Comparison of ENCODE assay signal across 1 cellular context in genomic region chr4:3493720-3494492, GRCh38.
TF ChIP-seq lines count a peak whose summit lies in the region.

No MANE protein-coding gene starts in this region.

TF ChIP-seq in IMR-90, 13 proteins besides CTCF, POLR2A, EP300 and RAD21:
- no peak for TF ChIP-seq FOS (IDR thresholded peaks at IDR 0.05; ENCODE audit: low read depth, low read length)
- TF ChIP-seq RFX5 (IDR thresholded peaks at IDR 0.05; ENCODE audit: low read depth, low read length), result no peak
- no peak for TF ChIP-seq USF2 (IDR thresholded peaks at IDR 0.05; ENCODE audit: low read depth, low read length)
- no peak for TF ChIP-seq CHD1 (IDR thresholded peaks at IDR 0.05; ENCODE audit: low read depth, low read length)
- TF ChIP-seq BHLHE40 (IDR thresholded peaks at IDR 0.05; ENCODE audit: low read depth, low read length), result no peak
- no peak for TF ChIP-seq MAZ (IDR thresholded peaks at IDR 0.05; ENCODE audit: borderline replicate concordance, low read depth, low read length)
- no peak for TF ChIP-seq RCOR1 (IDR thresholded peaks at IDR 0.05; ENCODE audit: insufficient replicate concordance, low read length)
- TF ChIP-seq CEBPB (IDR thresholded peaks at IDR 0.05; ENCODE audit: low read depth, low read length), result no peak
- no peak for TF ChIP-seq NFE2L2 (IDR thresholded peaks at IDR 0.05; ENCODE audit: low read depth, low read length)
- TF ChIP-seq ELK1 (IDR thresholded peaks at IDR 0.05; ENCODE audit: borderline replicate concordance, low read depth, low read length), result no peak
- no peak for TF ChIP-seq MAFK (IDR thresholded peaks at IDR 0.05; ENCODE audit: low read depth, low read length)
- TF ChIP-seq SMC3 (IDR thresholded peaks at IDR 0.05; ENCODE audit: low read depth, low read length), result no peak
- no peak for TF ChIP-seq MXI1 (IDR thresholded peaks at IDR 0.05; ENCODE audit: borderline replicate concordance, low read depth, low read length)
